1 cellular context compared by ENCODE assay signal in genomic region chr2:37189452-37190153, GRCh38.
TF ChIP-seq lines count a peak whose summit lies in the region.

No MANE protein-coding gene starts in this region.

TF ChIP-seq in K562, 482 proteins besides CTCF, POLR2A, EP300 and RAD21:
- peak; percentile 71 for TF ChIP-seq JUND (IDR thresholded peaks at IDR 0.05; ENCODE audit: borderline replicate concordance, low read depth, low read length)
- peak; percentile 50; the same call in 2 of the 3 replicates for TF ChIP-seq JUND (tag; IDR thresholded peaks at IDR 0.05; ENCODE audit: borderline replicate concordance, low read depth, low read length)
- TF ChIP-seq CCAR2 (IDR thresholded peaks at IDR 0.05; ENCODE audit: low read depth, low read length), result no peak
- no peak for TF ChIP-seq ZNF324 (CRISPR knock-in tag; IDR thresholded peaks at IDR 0.05)
- TF ChIP-seq DPF2 (IDR thresholded peaks at IDR 0.05), result no peak
- no peak for TF ChIP-seq ZFP1 (CRISPR knock-in tag; IDR thresholded peaks at IDR 0.05)
- TF ChIP-seq ZFPM2 (CRISPR knock-in tag; IDR thresholded peaks at IDR 0.05), result no peak
- no peak for TF ChIP-seq MYC (IDR thresholded peaks at IDR 0.05; ENCODE audit: low read depth, low read length)
- TF ChIP-seq MYC (CRISPR knock-in tag; IDR thresholded peaks at IDR 0.05; ENCODE audit: borderline replicate concordance, low read depth), result no peak
- TF ChIP-seq NFIC (IDR thresholded peaks at IDR 0.05), result no peak
- TF ChIP-seq GTF2E2 (tag; IDR thresholded peaks at IDR 0.05), result no peak
- TF ChIP-seq TOE1 (IDR thresholded peaks at IDR 0.05; ENCODE audit: borderline replicate concordance), result peak; percentile 12; the same call in 1 of the 2 replicates
- TF ChIP-seq TOE1 (CRISPR knock-in tag; IDR thresholded peaks at IDR 0.05; ENCODE audit: borderline replicate concordance, low read depth), result no peak
- TF ChIP-seq ZBTB9 (CRISPR knock-in tag; IDR thresholded peaks at IDR 0.05), result no peak
- no peak for TF ChIP-seq GTF3C2 (IDR thresholded peaks at IDR 0.05; ENCODE audit: borderline replicate concordance, extremely low read depth, insufficient read length)
- TF ChIP-seq TCF3 (CRISPR knock-in tag; IDR thresholded peaks at IDR 0.05), result no peak
- TF ChIP-seq POLR2AphosphoS2 (IDR thresholded peaks at IDR 0.05; ENCODE audit: low read length), result no peak
- TF ChIP-seq RBM34 (IDR thresholded peaks at IDR 0.05; ENCODE audit: borderline replicate concordance, insufficient read depth, low read length), result no peak
- TF ChIP-seq ZNF444 (CRISPR knock-in tag; IDR thresholded peaks at IDR 0.05), result no peak
- TF ChIP-seq ATF3 (IDR thresholded peaks at IDR 0.05), result peak; percentile 43; the same call in 1 of the 2 replicates
- TF ChIP-seq ATF3 (CRISPR knock-in tag; conservative IDR thresholded peaks at IDR 0.05), result no peak
- TF ChIP-seq SMAD4 (CRISPR knock-in tag; conservative IDR thresholded peaks at IDR 0.05), result 0 out of 2 replicates have a peak, but pooled peaks have one; percentile 13
- TF ChIP-seq RFX5 (IDR thresholded peaks at IDR 0.05; ENCODE audit: low read depth, low read length), result no peak
- 0 out of 2 replicates have a peak, but pooled peaks have one; percentile 26 for TF ChIP-seq ZBTB33 (CRISPR knock-in tag; IDR thresholded peaks at IDR 0.05)
- 0 out of 2 replicates have a peak, but pooled peaks have one; percentile 2 for TF ChIP-seq MGA (IDR thresholded peaks at IDR 0.05)
- no peak for TF ChIP-seq ZKSCAN1 (IDR thresholded peaks at IDR 0.05; ENCODE audit: low read depth, low read length)
- no peak for TF ChIP-seq PML (IDR thresholded peaks at IDR 0.05; ENCODE audit: low read length)
- TF ChIP-seq NR2C2 (CRISPR knock-in tag; IDR thresholded peaks at IDR 0.05), result no peak
- peak; percentile 54; the same call in 1 of the 2 replicates for TF ChIP-seq NR2C2 (tag; IDR thresholded peaks at IDR 0.05)
- no peak for TF ChIP-seq DIDO1 (tag; IDR thresholded peaks at IDR 0.05; ENCODE audit: low read depth)
- no peak for TF ChIP-seq HIVEP1 (CRISPR knock-in tag; IDR thresholded peaks at IDR 0.05)
- TF ChIP-seq PRDM10 (IDR thresholded peaks at IDR 0.05; ENCODE audit: partially characterized antibody), result peak; percentile 45
- TF ChIP-seq RBM15 (IDR thresholded peaks at IDR 0.05; ENCODE audit: insufficient read depth, low read length), result no peak
- TF ChIP-seq SETDB1 (IDR thresholded peaks at IDR 0.05; ENCODE audit: low read length), result no peak
- no peak for TF ChIP-seq SAFB2 (IDR thresholded peaks at IDR 0.05; ENCODE audit: borderline replicate concordance, low read depth, low read length, severe bottlenecking)
- TF ChIP-seq PHF20 (IDR thresholded peaks at IDR 0.05; ENCODE audit: partially characterized antibody), result no peak
- peak; percentile 74 for TF ChIP-seq FOSL1 (tag; conservative IDR thresholded peaks at IDR 0.05)
